Comparison of ENCODE assay signal across 2 cellular contexts in genomic region chr6:122248844-122249243, GRCh38.
A peak's percentile ranks its signal among the peaks of the same experiment; 100 is the strongest.
TF ChIP-seq lines count a peak whose summit lies in the region.

No MANE protein-coding gene starts in this region.

TF ChIP-seq in IMR-90, 13 proteins besides CTCF, POLR2A, EP300 and RAD21 (continued from another document):
- no peak for TF ChIP-seq USF2 (IDR thresholded peaks at IDR 0.05; ENCODE audit: low read depth, low read length)
TF ChIP-seq in IMR-90: peak in this region for 1.

TF ChIP-seq in K562, 482 proteins besides CTCF, POLR2A, EP300 and RAD21 (continued from another document):
- no peak for TF ChIP-seq ZNF398 (CRISPR knock-in tag; IDR thresholded peaks at IDR 0.05)
- TF ChIP-seq SRSF3 (IDR thresholded peaks at IDR 0.05; ENCODE audit: insufficient read depth, low read length) = no peak
- TF ChIP-seq C11orf30 (IDR thresholded peaks at IDR 0.05; ENCODE audit: low read depth) = peak; percentile 35; the same call in 1 of the 2 replicates
- no peak for TF ChIP-seq KDM2B (CRISPR knock-in tag; IDR thresholded peaks at IDR 0.05)
- peak; percentile 32; the same call in 1 of the 2 replicates for TF ChIP-seq MAFF (IDR thresholded peaks at IDR 0.05; ENCODE audit: low read length)
- no peak for TF ChIP-seq BCOR (IDR thresholded peaks at IDR 0.05)
- no peak for TF ChIP-seq KAT7 (CRISPR knock-in tag; IDR thresholded peaks at IDR 0.05; ENCODE audit: borderline replicate concordance)
- TF ChIP-seq ZNF282 (CRISPR knock-in tag; IDR thresholded peaks at IDR 0.05) = no peak
- TF ChIP-seq ZC3H11A (IDR thresholded peaks at IDR 0.05; ENCODE audit: low read depth, low read length) = no peak
- TF ChIP-seq ZNF3 (CRISPR knock-in tag; IDR thresholded peaks at IDR 0.05) = no peak
- no peak for TF ChIP-seq ZNF407 (IDR thresholded peaks at IDR 0.05; ENCODE audit: low read depth)
- TF ChIP-seq NFIX (CRISPR knock-in tag; IDR thresholded peaks at IDR 0.05; ENCODE audit: low read depth) = no peak
- no peak for TF ChIP-seq EZH2 (IDR thresholded peaks at IDR 0.05; ENCODE audit: borderline replicate concordance, low read depth, low read length)
- no peak for TF ChIP-seq ELK1 (CRISPR knock-in tag; IDR thresholded peaks at IDR 0.05)
- no peak for TF ChIP-seq RERE (CRISPR knock-in tag; IDR thresholded peaks at IDR 0.05; ENCODE audit: borderline replicate concordance)
- no peak for TF ChIP-seq TAF7 (tag; IDR thresholded peaks at IDR 0.05)
- TF ChIP-seq GATAD2B (IDR thresholded peaks at IDR 0.05; ENCODE audit: borderline replicate concordance) = no peak
- TF ChIP-seq ZNF143 (CRISPR knock-in tag; IDR thresholded peaks at IDR 0.05) = no peak
- no peak for TF ChIP-seq HNRNPH1 (optimal IDR thresholded peaks at IDR 0.05; ENCODE audit: low read depth, low read length)
- TF ChIP-seq ZNF668 (CRISPR knock-in tag; IDR thresholded peaks at IDR 0.05) = no peak
- TF ChIP-seq PHF8 (IDR thresholded peaks at IDR 0.05; ENCODE audit: borderline replicate concordance, low read length) = no peak
- TF ChIP-seq HDGF (IDR thresholded peaks at IDR 0.05) = no peak
- peak; percentile 24; the same call in 1 of the 2 replicates for TF ChIP-seq MAFK (IDR thresholded peaks at IDR 0.05; ENCODE audit: low read length)
- no peak for TF ChIP-seq KDM4B (IDR thresholded peaks at IDR 0.05; ENCODE audit: borderline replicate concordance in 2 of 2, low read depth in 1 of 2)
- TF ChIP-seq MTF1 (CRISPR knock-in tag; IDR thresholded peaks at IDR 0.05; ENCODE audit: borderline replicate concordance) = no peak
- no peak for TF ChIP-seq FOXJ3 (CRISPR knock-in tag; IDR thresholded peaks at IDR 0.05)
- no peak for TF ChIP-seq MAFG (tag; conservative IDR thresholded peaks at IDR 0.05)
- TF ChIP-seq ZBED1 (IDR thresholded peaks at IDR 0.05) = no peak
- no peak for TF ChIP-seq KDM1A (IDR thresholded peaks at IDR 0.05)
- TF ChIP-seq NCOR1 (IDR thresholded peaks at IDR 0.05) = no peak
- no peak for TF ChIP-seq PTBP1 (IDR thresholded peaks at IDR 0.05; ENCODE audit: low read depth, low read length)
